ENCODE assay signal across 16 cellular contexts in the genomic region with DNA sequence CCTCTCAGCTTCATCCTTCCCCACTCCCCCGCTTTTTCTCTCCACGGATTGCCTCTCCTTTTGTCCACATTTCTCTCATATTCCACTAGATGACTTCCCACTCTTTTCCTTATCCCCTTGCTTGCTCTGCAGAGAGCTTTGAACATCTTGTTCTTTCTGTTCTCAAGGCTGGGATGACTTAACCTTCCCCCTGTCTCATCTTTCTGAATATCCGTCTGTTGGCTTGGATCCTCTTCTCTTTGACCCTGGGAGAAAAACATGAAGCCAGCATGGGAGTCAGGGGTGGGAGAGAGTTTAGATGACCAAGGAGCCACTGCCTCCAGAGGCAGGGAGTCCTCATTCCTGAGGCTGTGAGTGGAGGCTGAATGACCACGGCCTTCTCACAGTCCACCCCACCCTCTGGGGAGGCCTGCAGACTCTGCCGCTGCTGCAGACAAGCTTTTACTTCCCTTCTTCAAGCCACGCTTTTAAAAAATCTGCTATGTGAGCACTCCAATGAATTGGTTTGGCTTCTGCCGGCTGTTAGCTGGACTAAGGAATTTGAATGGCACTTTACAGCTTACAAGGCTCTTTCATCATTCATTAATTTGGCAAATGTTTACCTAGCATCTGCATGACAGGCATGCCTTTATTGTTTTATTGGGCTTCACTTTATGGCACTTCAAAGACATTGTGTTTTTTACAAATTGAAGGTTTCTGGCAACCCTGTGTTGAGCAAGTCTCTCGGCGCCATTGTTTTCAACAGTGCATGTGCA.
DNase-seq lines count a peak whose midpoint lies in the region; ATAC-seq, FAIRE-seq and TF ChIP-seq lines count a peak whose summit lies in the region.
"Had no signal": no experiment of that assay in that cellular context is flagged by ENCODE, and none has a peak within 500 bp of the region (broad histone marks: within the 10 kb centered on the region; RNA-seq: fewer than 3 reads in every experiment).

No MANE protein-coding gene starts in this region.

- H3K9me3 ChIP-seq in mesodermal cell (ENCODE audit: control insufficient read depth, low read length) (no peaks in the 10 kb centered on the region), upper lobe of right lung (no peaks in the 10 kb centered on the region)
- H3K9me3 ChIP-seq: spleen had no signal

- DNase-seq in left ventricle myocardium superior (no peak), left cardiac atrium (no peak), upper lobe of right lung (no peak), RCC 7860 (ENCODE audit: low spot score) (no peak)
- DNase-seq in activated T-cell treated with anti-CD3 and anti-CD28 coated beads, Interleukin-2, amount 50 U/mL, for 48 hours: no peak
- DNase-seq: 8988T; activated CD4-positive, alpha-beta T cell treated with anti-CD3 and anti-CD28 coated beads for 48 hours; effector memory CD4-positive, alpha-beta T cell; NCI-H2227 treated with DMSO at 0.1 percent for 48 hours; OCI-M1; spleen had no signal

- no peak for TF ChIP-seq POLR2A in GM18505 (IDR thresholded peaks at IDR 0.05; ENCODE audit: borderline replicate concordance, extremely low read depth, insufficient read depth, insufficient read length)

- TF ChIP-seq CTCF in brain (conservative IDR thresholded peaks at IDR 0.05): no peak
- TF ChIP-seq CTCF in upper lobe of right lung (IDR thresholded peaks at IDR 0.05): no peak

- peak; percentile 11 for ATAC-seq in left ventricle myocardium superior
- no peak for ATAC-seq in left cardiac atrium
- peak; percentile 61 for ATAC-seq in upper lobe of right lung
- ATAC-seq in GM18505 (IDR thresholded peaks at IDR 0.05; ENCODE audit: unreplicated experiment): no peak

- H3K4me1 Mint-ChIP-seq in brain: peaks cover 44% of the 10 kb centered on the region

- peak overlapping the region; percentile 89 for H3K27ac ChIP-seq in mesodermal cell (ENCODE audit: low read depth, low read length, severe bottlenecking)
- no peak overlapping the region for H3K27ac ChIP-seq in upper lobe of right lung
- H3K27ac ChIP-seq: spleen had no signal

- H3K27me3 ChIP-seq in upper lobe of right lung: no peaks in the 10 kb centered on the region
- H3K27me3 ChIP-seq: spleen had no signal

- H3K27ac Mint-ChIP-seq in brain: peak overlapping the region in 3 of 5 experiments; percentile 63 to 91 (median 64)

- no peak for FAIRE-seq in RCC 7860 (lab: Jason Lieb, UNC)
- FAIRE-seq: keratinocyte had no signal

- no peak overlapping the region for H3K4me3 ChIP-seq in mesodermal cell (ENCODE audit: extremely low read depth, insufficient read depth, low read length, poor library complexity, severe bottlenecking)
- H3K4me3 ChIP-seq in upper lobe of right lung: no peak overlapping the region
- H3K4me3 ChIP-seq: spleen had no signal

- intact Hi-C loops in left ventricle myocardium superior (cut with micrococcal nuclease) (no loop called here), left cardiac atrium (cut with DNase I) (no loop called here), upper lobe of right lung (cut with DNase I) (no loop called here)

- no peaks in the 10 kb centered on the region for H3K36me3 ChIP-seq in mesodermal cell (ENCODE audit: control insufficient read depth, insufficient read depth, low read length)
- H3K36me3 ChIP-seq in upper lobe of right lung: no peaks in the 10 kb centered on the region
- H3K36me3 ChIP-seq: spleen had no signal

- H3K4me1 ChIP-seq in mesodermal cell (ENCODE audit: control insufficient read depth, insufficient read depth, low read length, poor library complexity, severe bottlenecking): peaks cover 17% of the 10 kb centered on the region
- H3K4me1 ChIP-seq in upper lobe of right lung: peaks cover 2% of the 10 kb centered on the region

- no peak overlapping the region for H3K4me3 Mint-ChIP-seq in brain
- H3K4me3 Mint-ChIP-seq: neural crest cell had no signal

- H3K36me3 Mint-ChIP-seq in brain: no peaks in the 10 kb centered on the region

- peaks cover 10% of the 10 kb centered on the region for H3K27me3 Mint-ChIP-seq in brain

- 52 to 53% methylated on average over 7 of the region's 9 CpGs for WGBS in mesodermal cell (ENCODE audit: insufficient coverage in 2 of 2), 2 experiments

- peaks cover 0 to 2% (median 0%) of the 10 kb centered on the region in 5 experiments for H3K9me3 Mint-ChIP-seq in brain
- H3K9me3 Mint-ChIP-seq: neural crest cell had no signal

Comparison
In these comparisons a context has a peak if more than half of its experiments do, and no peak if none do; other contexts are left out.
1. ATAC-seq: peak in left ventricle myocardium superior (single experiment) and upper lobe of right lung (single experiment); none in left cardiac atrium (0 of 2) and GM18505 (single experiment).